Comparison of ENCODE assay signal across 11 cellular contexts in genomic region chr11:27282141-27282590, GRCh38.
DNase-seq lines count a peak whose midpoint lies in the region; ATAC-seq, FAIRE-seq and TF ChIP-seq lines count a peak whose summit lies in the region.
"Had no signal": no experiment of that assay in that cellular context is flagged by ENCODE, and none has a peak within 500 bp of the region (broad histone marks: within the 10 kb centered on the region; RNA-seq: fewer than 3 reads in every experiment).

No MANE protein-coding gene starts in this region.

- H3K79me2 ChIP-seq in hepatocyte, result no peaks in the 10 kb centered on the region

- no peak for TF ChIP-seq CTCF in thoracic aorta (IDR thresholded peaks at IDR 0.05)
- TF ChIP-seq CTCF in hepatocyte (IDR thresholded peaks at IDR 0.05; ENCODE audit: poor library complexity), result no peak

- no peak overlapping the region for H2AFZ ChIP-seq in hepatocyte

- H3K4me1 ChIP-seq in thoracic aorta (ENCODE audit: control insufficient read depth in 1 of 2, low read depth in 2 of 2), result peaks cover 14 to 26% of the 10 kb centered on the region in 2 donors
- no peaks in the 10 kb centered on the region for H3K4me1 ChIP-seq in hepatocyte (ENCODE audit: insufficient read depth)

- H3K4me3 ChIP-seq in thoracic aorta (no peak overlapping the region), hepatocyte (no peak overlapping the region)
- H3K4me3 ChIP-seq: esophagus muscularis mucosa had no signal

- H3K27ac ChIP-seq in thoracic aorta (peak overlapping the region; percentile 27 to 40), hepatocyte (no peak overlapping the region)
- H3K27ac ChIP-seq: esophagus muscularis mucosa had no signal

- 75% methylated on average over 7 of the region's 7 CpGs for WGBS in hepatocyte (ENCODE audit: low lambda C conversion rate, missing lambda C conversion rate)

- no peaks in the 10 kb centered on the region for H3K27me3 ChIP-seq in thoracic aorta (replicated peaks; ENCODE audit: insufficient read depth)
- no peaks in the 10 kb centered on the region for H3K27me3 ChIP-seq in hepatocyte
- H3K27me3 ChIP-seq: esophagus muscularis mucosa had no signal

- no peak overlapping the region for H3K4me2 ChIP-seq in hepatocyte

- TF ChIP-seq POLR2A in H54 (IDR thresholded peaks at IDR 0.05; ENCODE audit: low read depth, low read length), result no peak

- no peaks in the 10 kb centered on the region for H3K9me2 ChIP-seq in hepatocyte (replicated peaks; ENCODE audit: insufficient read depth)

- peak; percentile 60 for ATAC-seq in thoracic aorta (ENCODE audit: insufficient number of reproducible peaks, low FRiP score, low read depth)
- ATAC-seq in GM19395 (IDR thresholded peaks at IDR 0.05; ENCODE audit: unreplicated experiment), result no peak

- H3K9me3 ChIP-seq in thoracic aorta (no peaks in the 10 kb centered on the region), hepatocyte (ENCODE audit: low read depth) (no peaks in the 10 kb centered on the region)
- H3K9me3 ChIP-seq: esophagus muscularis mucosa had no signal

- no peaks in the 10 kb centered on the region for H3K36me3 ChIP-seq in thoracic aorta
- H3K36me3 ChIP-seq in hepatocyte (replicated peaks; ENCODE audit: insufficient read depth, low read depth), result no peaks in the 10 kb centered on the region
- H3K36me3 ChIP-seq: esophagus muscularis mucosa had no signal

- no peaks in the 10 kb centered on the region for H4K20me1 ChIP-seq in hepatocyte (ENCODE audit: insufficient read depth, poor library complexity, severe bottlenecking)

- DNase-seq in H54 (ENCODE audit: insufficient read length, low spot score), result no peak
- peak; percentile 63 for DNase-seq in amniotic stem cell (lab: John Stamatoyannopoulos, UW)
- DNase-seq in hepatic stellate cell (ENCODE audit: low spot score), result peak; percentile 55
- DNase-seq in thoracic aorta (ENCODE audit: low spot score), result peak; percentile 26
- DNase-seq in iPS-NIHi11 (ENCODE audit: low spot score), result no peak
- no peak for DNase-seq in hepatocyte (ENCODE audit: low spot score)
- no peak for DNase-seq in urothelium cell line (ENCODE audit: low spot score)
- DNase-seq: activated T-cell treated with anti-CD3 and anti-CD28 coated beads, Interleukin-2, amount 50 U/mL, for 1 hour; NCI-H146 had no signal

- FAIRE-seq in H54 (lab: Jason Lieb, UNC), result peak; percentile 90
- no peak for FAIRE-seq in urothelium cell line (lab: Jason Lieb, UNC)

Comparison
In these comparisons a context has a peak if more than half of its experiments do, and no peak if none do; other contexts are left out.
1. DNase-seq: peak in amniotic stem cell (single experiment), hepatic stellate cell (single experiment) and thoracic aorta (single experiment); none in H54 (single experiment), iPS-NIHi11 (single experiment), hepatocyte (single experiment) and urothelium cell line (single experiment).